ENCODE assay signal across 8 cellular contexts in genomic region chr11:33829430-33830141, GRCh38. TPM values are rescaled to one million over a fixed set of nuclear protein-coding genes. Genes with fewer than 3 reads are reported as not detected.
DNase-seq lines count a peak whose midpoint lies in the region; ATAC-seq and TF ChIP-seq lines count a peak whose summit lies in the region.

No MANE protein-coding gene starts in this region.

- no peaks in the 10 kb centered on the region for H3K79me2 ChIP-seq in OCI-LY3 (ENCODE audit: low read length)

- H3K4me2 ChIP-seq in OCI-LY3 (ENCODE audit: low read length), result no peak overlapping the region

- peaks cover 5% of the 10 kb centered on the region for H3K4me1 Mint-ChIP-seq in nephron

- H3K27ac ChIP-seq in OCI-LY3 (ENCODE audit: low read length), result no peak overlapping the region
- H3K27ac ChIP-seq in thoracic aorta, result no peak overlapping the region

- H3K9me3 Mint-ChIP-seq in nephron, result no peaks in the 10 kb centered on the region

- H3K4me1 ChIP-seq in OCI-LY3 (ENCODE audit: low read length) (no peaks in the 10 kb centered on the region), thoracic aorta (ENCODE audit: control insufficient read depth in 1 of 2, low read depth in 2 of 2) (peaks cover 7 to 10% of the 10 kb centered on the region in 2 donors)

- H3K36me3 ChIP-seq in OCI-LY3 (replicated peaks; ENCODE audit: low read depth, low read length) (no peaks in the 10 kb centered on the region), thoracic aorta (no peaks in the 10 kb centered on the region)

- no peak overlapping the region for H3K9ac ChIP-seq in OCI-LY3 (ENCODE audit: low read length)

- ATAC-seq in HG03460 (IDR thresholded peaks at IDR 0.05; ENCODE audit: unreplicated experiment) (peak; percentile 81), thoracic aorta (ENCODE audit: insufficient number of reproducible peaks, low FRiP score, low read depth) (no peak)

- no peaks in the 10 kb centered on the region for H4K20me1 ChIP-seq in OCI-LY3 (ENCODE audit: insufficient read depth, low read length)

- DNase-seq in activated gamma-delta T cell treated with Interleukin-2 at 50 U/mL for 16 hours, result peak; percentile 44
- no peak for DNase-seq in activated gamma-delta T cell (lab: John Stamatoyannopoulos, UW)
- peak; percentile 17 for DNase-seq in activated T-helper 1 cell treated with anti-CD3 and anti-CD28 coated beads, Interleukin-2, amount 50 U/mL, for 16 hours (ENCODE audit: low read depth in 1 of 2, low spot score in 1 of 2)
- DNase-seq in fibroblast of villous mesenchyme (ENCODE audit: low read depth), result peak; percentile 72
- DNase-seq in thoracic aorta (ENCODE audit: low spot score), result no peak

- peak overlapping the region; percentile 88 to 91 (median 89) for H3K4me3 Mint-ChIP-seq in nephron

- H3K9me3 ChIP-seq in OCI-LY3 (ENCODE audit: insufficient read depth, low read length) (no peaks in the 10 kb centered on the region), thoracic aorta (no peaks in the 10 kb centered on the region)

- peaks cover 69% of the 10 kb centered on the region for H3K27me3 Mint-ChIP-seq in nephron (ENCODE audit: low read depth)

- H3K4me3 ChIP-seq in OCI-LY3 (ENCODE audit: low read length), result no peak overlapping the region
- H3K4me3 ChIP-seq in fibroblast of villous mesenchyme (ENCODE audit: low read depth, low read length), result peak overlapping the region; percentile 40
- H3K4me3 ChIP-seq in thoracic aorta, result peak overlapping the region; percentile 57

- peak; percentile 73 for TF ChIP-seq CTCF in OCI-LY3 (IDR thresholded peaks at IDR 0.05; ENCODE audit: low read depth, low read length)
- TF ChIP-seq CTCF in fibroblast of villous mesenchyme (IDR thresholded peaks at IDR 0.05; ENCODE audit: insufficient read depth, low read depth, low read length), result peak; percentile 84
- peak; percentile 73 to 87 (median 82) for TF ChIP-seq CTCF in nephron (IDR thresholded peaks at IDR 0.05; ENCODE audit: unreplicated experiment in 3 of 3)
- TF ChIP-seq CTCF in thoracic aorta (IDR thresholded peaks at IDR 0.05), result peak; percentile 60

- no peak overlapping the region for H3K27ac Mint-ChIP-seq in nephron

- no peak overlapping the region for H2AFZ ChIP-seq in OCI-LY3 (ENCODE audit: low read depth, low read length)

- H3K27me3 ChIP-seq in OCI-LY3 (ENCODE audit: low read depth, low read length) (peaks cover 35% of the 10 kb centered on the region), thoracic aorta (replicated peaks; ENCODE audit: insufficient read depth) (no peaks in the 10 kb centered on the region)

- no peaks in the 10 kb centered on the region for H3K36me3 Mint-ChIP-seq in nephron (ENCODE audit: low read depth)

RNA-seq across cellular contexts. Expression of gene FBXO3, which starts 55.3 kb away (rescaled TPM):
- 16.8 and 30.7 TPM in 2 replicates for total RNA-seq in fibroblast of villous mesenchyme
- total RNA-seq in thoracic aorta, result 10 to 100 TPM; 35.1 to 73.8 TPM

Comparison
In these comparisons a context has a peak if more than half of its experiments do, and no peak if none do; other contexts are left out.
1. DNase-seq: peak in activated gamma-delta T cell treated with Interleukin-2 at 50 U/mL for 16 hours (single experiment), activated T-helper 1 cell treated with anti-CD3 and anti-CD28 coated beads, Interleukin-2, amount 50 U/mL, for 16 hours (2 of 2) and fibroblast of villous mesenchyme (single experiment); none in activated gamma-delta T cell (single experiment) and thoracic aorta (single experiment).
2. Peak in every context shown above with its lines, with median percentiles within 50 percentile points of each other: CTCF ChIP-seq.